23 cellular contexts compared by ENCODE assay signal in the genomic region with DNA sequence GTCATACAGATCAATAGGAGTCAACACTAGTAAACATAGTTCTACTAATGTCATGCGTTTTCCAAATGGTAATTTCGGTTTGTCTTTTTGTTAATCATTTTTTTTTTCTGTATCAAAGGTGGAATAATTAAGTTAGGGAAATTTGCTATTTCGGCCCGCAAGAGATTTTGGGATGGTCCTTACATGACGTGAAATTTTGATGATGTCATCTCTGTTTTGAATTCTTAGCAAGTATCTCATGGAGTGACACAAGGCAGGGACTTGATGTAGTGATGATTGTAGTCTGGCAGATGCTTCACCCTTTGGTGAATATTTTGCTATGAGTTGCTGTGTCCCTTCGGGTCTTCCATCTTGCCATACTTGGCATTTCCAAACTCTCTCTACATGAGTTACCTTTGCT.
"Had no signal": no experiment of that assay in that cellular context is flagged by ENCODE, and none has a peak within 500 bp of the region (broad histone marks: within the 10 kb centered on the region; RNA-seq: fewer than 3 reads in every experiment).

No MANE protein-coding gene starts in this region.

- H3K4me3 ChIP-seq: colonic mucosa, esophagus muscularis mucosa, gastroesophageal sphincter, heart left ventricle, hepatocyte, left lung, lower lobe of right lung, mucosa of descending colon had no signal

- H3K27me3 ChIP-seq: colonic mucosa, esophagus muscularis mucosa, foreskin keratinocyte, gastroesophageal sphincter, heart left ventricle, hepatocyte, left lung had no signal

- H3K4me1 ChIP-seq: colonic mucosa, esophagus muscularis mucosa, foreskin keratinocyte, gastroesophageal sphincter, heart left ventricle, left lung, lower lobe of right lung had no signal

- H3K36me3 ChIP-seq: colonic mucosa, esophagus muscularis mucosa, gastroesophageal sphincter, heart left ventricle, left lung, lower lobe of right lung had no signal

- H3K79me2 ChIP-seq: hepatocyte had no signal

- H2AFZ ChIP-seq: hepatocyte had no signal

- DNase-seq: colonic mucosa; cortex of kidney; effector CD8-positive, alpha-beta T cell; effector memory CD8-positive, alpha-beta T cell; endodermal cell; foreskin keratinocyte; heart left ventricle; hypothalamus; immature natural killer cell; islet precursor cell; kidney; kidney glomerular epithelial cell; left lung; left ventricle myocardium superior; lower lobe of right lung; mesenchymal stem cell; mucosa of descending colon; naive B cell had no signal

- H3K4me2 ChIP-seq: hepatocyte had no signal

- H3K9me3 ChIP-seq: colonic mucosa, esophagus muscularis mucosa, gastroesophageal sphincter, heart left ventricle, left lung, lower lobe of right lung, mucosa of descending colon had no signal

- H3K27ac ChIP-seq: colonic mucosa, esophagus muscularis mucosa, foreskin keratinocyte, gastroesophageal sphincter, heart left ventricle, hepatocyte, left lung, lower lobe of right lung had no signal

- FAIRE-seq: endometrium, frontal cortex, kidney had no signal
